ENCODE assay signal across 8 cellular contexts in genomic region chr4:78776031-78776728, GRCh38. TPM values are rescaled to one million over a fixed set of nuclear protein-coding genes. Genes with fewer than 3 reads are reported as not detected.
DNase-seq lines count a peak whose midpoint lies in the region; ATAC-seq and TF ChIP-seq lines count a peak whose summit lies in the region.

BMP2K (plus strand) TSS chr4:78776350; CDS start chr4:78776544, 194 bp downstream.

- no peaks in the 10 kb centered on the region for H3K27me3 ChIP-seq in ectodermal cell (ENCODE audit: control insufficient read depth, insufficient read depth, low read length, poor library complexity, severe bottlenecking)

- H3K4me3 Mint-ChIP-seq in activated CD4-positive, alpha-beta memory T cell treated with anti-CD3 and anti-CD28 coated beads, Interleukin-2, amount 10 ng/mL, durations not matched to agents 7 days and 5 days = peak within 1 kb of the TSS; percentile 85

- peaks cover 23% of the 10 kb centered on the region for H3K4me1 Mint-ChIP-seq in activated CD4-positive, alpha-beta memory T cell treated with anti-CD3 and anti-CD28 coated beads, Interleukin-2, amount 10 ng/mL, durations not matched to agents 7 days and 5 days

- POLR2A ChIA-PET in activated CD4-positive, alpha-beta memory T cell treated with anti-CD3 and anti-CD28 coated beads, Interleukin-2, amount 10 ng/mL, durations not matched to agents 7 days and 5 days (lab: Charles Lee) = interaction anchor here (0.6 to 1.4 kb wide), 6 partner anchors 9 to 1704 kb away, joined by 3 to 5 read pairs (median 4); no protein-coding TSS in a partner anchor

- H3K9me3 ChIP-seq in ectodermal cell (ENCODE audit: control insufficient read depth, low read length) = no peaks in the 10 kb centered on the region

- DNase-seq in AG09309 (ENCODE audit: low read depth) (no peak), NCI-H446 treated with DMSO at 0.1 percent for 48 hours (lab: John Stamatoyannopoulos, UW) (peak; percentile 64), lung microvascular endothelial cell (ENCODE audit: low read depth in 2 of 2) (peak; percentile 79 to 89)
- DNase-seq in activated CD4-positive, alpha-beta memory T cell treated with anti-CD3 and anti-CD28 coated beads, Interleukin-2, amount 10 ng/mL, durations not matched to agents 7 days and 5 days = peak; percentile 82
- DNase-seq in stimulated activated CD4-positive, alpha-beta T cell treated with anti-CD3 and anti-CD28 coated beads, TNF-alpha, amount 100 ng/mL, for 48 hours (ENCODE audit: low read depth in 3 of 3) = peak; percentile 53 to 72 (median 58)

- H3K27ac Mint-ChIP-seq in activated CD4-positive, alpha-beta memory T cell treated with anti-CD3 and anti-CD28 coated beads, Interleukin-2, amount 10 ng/mL, durations not matched to agents 7 days and 5 days = peak within 1 kb of the TSS; percentile 84

- 0% methylated on average over 99 of the region's 100 CpGs for WGBS in ectodermal cell, 2 experiments

- H3K27me3 Mint-ChIP-seq in activated CD4-positive, alpha-beta memory T cell treated with anti-CD3 and anti-CD28 coated beads, Interleukin-2, amount 10 ng/mL, durations not matched to agents 7 days and 5 days = no peaks in the 10 kb centered on the region

- peaks cover 10% of the 10 kb centered on the region for H3K4me1 ChIP-seq in ectodermal cell (ENCODE audit: control insufficient read depth, insufficient read depth, low read length)

- peak within 1 kb of the TSS; percentile 97 for H3K27ac ChIP-seq in ectodermal cell (ENCODE audit: insufficient read depth, low read depth, low read length, poor library complexity, severe bottlenecking)

- no peaks in the 10 kb centered on the region for H3K36me3 Mint-ChIP-seq in activated CD4-positive, alpha-beta memory T cell treated with anti-CD3 and anti-CD28 coated beads, Interleukin-2, amount 10 ng/mL, durations not matched to agents 7 days and 5 days (ENCODE audit: low read depth)

- CTCF ChIA-PET in activated CD4-positive, alpha-beta memory T cell treated with anti-CD3 and anti-CD28 coated beads, Interleukin-2, amount 10 ng/mL, durations not matched to agents 7 days and 5 days (lab: Charles Lee) = interaction anchor here (1.3 kb wide), 1 partner anchor 114 kb away, joined by 4 read pairs; no protein-coding TSS in a partner anchor

- H3K4me3 ChIP-seq in AG09309 (ENCODE audit: control insufficient read depth, low read depth, low read length) (peak within 1 kb of the TSS; percentile 96), ectodermal cell (ENCODE audit: insufficient read depth, low read depth, low read length) (peak within 1 kb of the TSS; percentile 74)

- H3K36me3 ChIP-seq in ectodermal cell (ENCODE audit: control insufficient read depth, insufficient read depth, low read length) = no peaks in the 10 kb centered on the region

- TF ChIP-seq CTCF in AG09309 (IDR thresholded peaks at IDR 0.05; ENCODE audit: control insufficient read depth, insufficient read depth, low read depth, low read length, missing control alignments) = no peak

- no peaks in the 10 kb centered on the region for H3K9me3 Mint-ChIP-seq in activated CD4-positive, alpha-beta memory T cell treated with anti-CD3 and anti-CD28 coated beads, Interleukin-2, amount 10 ng/mL, durations not matched to agents 7 days and 5 days

- ATAC-seq in GM18520 (IDR thresholded peaks at IDR 0.05; ENCODE audit: unreplicated experiment) (peak; percentile 71), HG03045 (IDR thresholded peaks at IDR 0.05; ENCODE audit: unreplicated experiment) (peak; percentile 76)

RNA-seq across cellular contexts. Expression of gene BMP2K, which starts in this region (rescaled TPM):
- total RNA-seq in activated CD4-positive, alpha-beta memory T cell treated with anti-CD3 and anti-CD28 coated beads, Interleukin-2, amount 10 ng/mL, durations not matched to agents 7 days and 5 days = 10 to 100 TPM; 15.6 to 15.8 TPM
- polyA plus RNA-seq in ectodermal cell (2013, experiment 1 of 4) = 26.9 TPM
- 40.2 TPM for polyA plus RNA-seq in ectodermal cell (2013, experiment 2 of 4)
- polyA plus RNA-seq in ectodermal cell (2013, experiment 3 of 4) = 23.5 TPM
- polyA plus RNA-seq in ectodermal cell (2013, experiment 4 of 4) = 27.3 TPM
- total RNA-seq in lung microvascular endothelial cell = 87.0 and 121 TPM in 2 replicates
